In genomic region chr7:151028131-151028947, GRCh38 we compare ENCODE assay signal across 8 cellular contexts.
DNase-seq lines count a peak whose midpoint lies in the region; ATAC-seq lines count a peak whose summit lies in the region.

Gene ABCB8 (plus strand): TSS chr7:151028450. CDS start chr7:151028516, 66 bp downstream.

- peak within 1 kb of the TSS; percentile 57 to 80 (median 76) for H3K9ac ChIP-seq in BLaER1 treated with 17β-estradiol and CSF1 and Interleukin-3, amounts not matched to agents 10 nM and 100 nM

- ATAC-seq in HG03460 (IDR thresholded peaks at IDR 0.05; ENCODE audit: unreplicated experiment), result peak; percentile 97

- H3K36me3 ChIP-seq in BLaER1 treated with 17β-estradiol and CSF1 and Interleukin-3, amounts not matched to agents 10 nM and 100 nM, result peaks cover 0 to 13% (median under 1%) of the 10 kb centered on the region in 11 experiments; a peak in 5 of 22 replicates

- peaks cover 25 to 35% (median 28%) of the 10 kb centered on the region in 10 experiments for H3K4me1 ChIP-seq in BLaER1 treated with 17β-estradiol and CSF1 and Interleukin-3, amounts not matched to agents 10 nM and 100 nM

- H3K9me3 ChIP-seq in BLaER1 treated with 17β-estradiol and CSF1 and Interleukin-3, amounts not matched to agents 10 nM and 100 nM (replicated peaks in 1 of 11), result no peaks in the 10 kb centered on the region

- peak; percentile 100 for DNase-seq in GM19240 (ENCODE audit: insufficient read length, low spot score)
- DNase-seq in NCI-H524 treated with DMSO at 0.1 percent for 48 hours (lab: John Stamatoyannopoulos, UW), result peak; percentile 87
- peak; percentile 96 to 99 for DNase-seq in activated CD4-positive, alpha-beta T cell treated with anti-CD3 and anti-CD28 coated beads for 4 hours
- DNase-seq in kidney glomerular epithelial cell (lab: John Stamatoyannopoulos, UW), result peak; percentile 99
- DNase-seq in stimulated activated CD4-positive, alpha-beta T cell treated with anti-CD3 and anti-CD28 coated beads, Interleukin-1b, Interleukin-23, amount 100 ng/mL, for 1 hour (ENCODE audit: low read depth in 2 of 2), result peak; percentile 94 to 95

- peaks cover 0 to 7% (median 0%) of the 10 kb centered on the region in 11 experiments; a peak in 3 of 22 replicates for H4K20me1 ChIP-seq in BLaER1 treated with 17β-estradiol and CSF1 and Interleukin-3, amounts not matched to agents 10 nM and 100 nM

- peak within 1 kb of the TSS; percentile 41 to 80 (median 65); a peak in 21 of 22 replicates for H3K27ac ChIP-seq in BLaER1 treated with 17β-estradiol and CSF1 and Interleukin-3, amounts not matched to agents 10 nM and 100 nM
- peak within 1 kb of the TSS; percentile 77 for H3K27ac ChIP-seq in cingulate gyrus (ENCODE audit: low read depth, low read length)

- H3K4me2 ChIP-seq in BLaER1 treated with 17β-estradiol and CSF1 and Interleukin-3, amounts not matched to agents 10 nM and 100 nM, result peak within 1 kb of the TSS; percentile 89 to 98 (median 94)

- peaks cover 0 to 16% (median 6%) of the 10 kb centered on the region in 11 experiments; a peak in 7 of 22 replicates for H3K27me3 ChIP-seq in BLaER1 treated with 17β-estradiol and CSF1 and Interleukin-3, amounts not matched to agents 10 nM and 100 nM

- H3K4me3 ChIP-seq in BLaER1 treated with 17β-estradiol and CSF1 and Interleukin-3, amounts not matched to agents 10 nM and 100 nM, result peak within 1 kb of the TSS; percentile 57 to 78 (median 68)

Comparison
In these comparisons a context has a peak if more than half of its experiments do, and no peak if none do; other contexts are left out.
1. Peak in every context shown above with its lines: DNase-seq, ATAC-seq, H3K4me3 ChIP-seq and H3K27ac ChIP-seq.